Comparison of ENCODE assay signal across 4 cellular contexts in the genomic region with DNA sequence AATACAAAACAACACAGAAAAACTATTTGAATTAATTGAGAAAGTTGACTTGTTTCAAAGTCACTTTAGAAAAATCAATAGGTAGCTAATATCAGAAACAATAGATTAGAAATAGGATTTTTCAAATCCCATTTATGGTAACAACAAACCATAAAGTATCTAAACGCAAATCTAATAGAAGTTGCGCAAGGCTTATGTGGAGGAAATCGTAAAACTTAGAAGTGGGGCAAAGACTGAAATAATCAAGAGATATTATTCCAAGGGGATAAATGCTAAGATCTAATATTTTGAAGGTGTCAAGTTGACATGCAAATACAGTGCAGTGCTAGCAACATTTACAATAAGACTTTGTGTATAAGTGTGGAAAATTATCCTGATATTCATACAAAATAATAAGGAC.
TF ChIP-seq lines count a peak whose summit lies in the region.

No MANE protein-coding gene starts in this region.

TF ChIP-seq in IMR-90, 13 proteins besides CTCF, POLR2A, EP300 and RAD21:
- TF ChIP-seq CEBPB (IDR thresholded peaks at IDR 0.05; ENCODE audit: low read depth, low read length) (peak; percentile 79), CHD1 (IDR thresholded peaks at IDR 0.05; ENCODE audit: low read depth, low read length) (no peak), SMC3 (IDR thresholded peaks at IDR 0.05; ENCODE audit: low read depth, low read length) (no peak), MAFK (IDR thresholded peaks at IDR 0.05; ENCODE audit: low read depth, low read length) (no peak), MAZ (IDR thresholded peaks at IDR 0.05; ENCODE audit: borderline replicate concordance, low read depth, low read length) (no peak), BHLHE40 (IDR thresholded peaks at IDR 0.05; ENCODE audit: low read depth, low read length) (no peak)
- TF ChIP-seq, protein P1, sequence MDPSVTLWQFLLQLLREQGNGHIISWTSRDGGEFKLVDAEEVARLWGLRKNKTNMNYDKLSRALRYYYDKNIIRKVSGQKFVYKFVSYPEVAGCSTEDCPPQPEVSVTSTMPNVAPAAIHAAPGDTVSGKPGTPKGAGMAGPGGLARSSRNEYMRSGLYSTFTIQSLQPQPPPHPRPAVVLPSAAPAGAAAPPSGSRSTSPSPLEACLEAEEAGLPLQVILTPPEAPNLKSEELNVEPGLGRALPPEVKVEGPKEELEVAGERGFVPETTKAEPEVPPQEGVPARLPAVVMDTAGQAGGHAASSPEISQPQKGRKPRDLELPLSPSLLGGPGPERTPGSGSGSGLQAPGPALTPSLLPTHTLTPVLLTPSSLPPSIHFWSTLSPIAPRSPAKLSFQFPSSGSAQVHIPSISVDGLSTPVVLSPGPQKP (IDR thresholded peaks at IDR 0.05; ENCODE audit: borderline replicate concordance, low read depth, low read length): no peak
- TF ChIP-seq, protein P2, sequence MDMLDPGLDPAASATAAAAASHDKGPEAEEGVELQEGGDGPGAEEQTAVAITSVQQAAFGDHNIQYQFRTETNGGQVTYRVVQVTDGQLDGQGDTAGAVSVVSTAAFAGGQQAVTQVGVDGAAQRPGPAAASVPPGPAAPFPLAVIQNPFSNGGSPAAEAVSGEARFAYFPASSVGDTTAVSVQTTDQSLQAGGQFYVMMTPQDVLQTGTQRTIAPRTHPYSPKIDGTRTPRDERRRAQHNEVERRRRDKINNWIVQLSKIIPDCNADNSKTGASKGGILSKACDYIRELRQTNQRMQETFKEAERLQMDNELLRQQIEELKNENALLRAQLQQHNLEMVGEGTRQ (IDR thresholded peaks at IDR 0.05; ENCODE audit: low read depth, low read length): no peak

TF ChIP-seq in Ishikawa, 13 proteins besides CTCF, POLR2A, EP300 and RAD21:
- TF ChIP-seq TCF12 (IDR thresholded peaks at IDR 0.05; ENCODE audit: low read depth): no peak
- peak; percentile 49; the same call in 1 of the 2 replicates for TF ChIP-seq CEBPB (IDR thresholded peaks at IDR 0.05)

TF ChIP-seq in K562, 482 proteins besides CTCF, POLR2A, EP300 and RAD21:
- TF ChIP-seq CEBPG (CRISPR knock-in tag; IDR thresholded peaks at IDR 0.05) (no peak), CEBPG (tag; conservative IDR thresholded peaks at IDR 0.05 in 1 of 2, IDR thresholded peaks at IDR 0.05 in 1 of 2) (peak in 1 of 2 experiments; percentile 28; a peak in 1 of 4 replicates), CEBPB (tag; IDR thresholded peaks at IDR 0.05) (0 out of 2 replicates have a peak, but pooled peaks have one; percentile 11), KAT2B (IDR thresholded peaks at IDR 0.05; ENCODE audit: low read depth, low read length) (no peak), MCM5 (IDR thresholded peaks at IDR 0.05; ENCODE audit: low read depth) (no peak)

TF ChIP-seq in H1, 55 proteins besides CTCF, POLR2A, EP300 and RAD21:
- TF ChIP-seq GTF2F1 (IDR thresholded peaks at IDR 0.05; ENCODE audit: borderline replicate concordance, low read depth, low read length) (no peak), CEBPB (IDR thresholded peaks at IDR 0.05; ENCODE audit: low read depth, low read length) (peak; percentile 65; the same call in 1 of the 2 replicates), YY1 (IDR thresholded peaks at IDR 0.05; ENCODE audit: low read depth, low read length) (no peak), NANOG (IDR thresholded peaks at IDR 0.05; ENCODE audit: insufficient read depth, low read depth, low read length, poor library complexity, severe bottlenecking) (no peak)
TF ChIP-seq in H1: peak in this region for 1.
